ENCODE assay signal across 14 cellular contexts in the genomic region with DNA sequence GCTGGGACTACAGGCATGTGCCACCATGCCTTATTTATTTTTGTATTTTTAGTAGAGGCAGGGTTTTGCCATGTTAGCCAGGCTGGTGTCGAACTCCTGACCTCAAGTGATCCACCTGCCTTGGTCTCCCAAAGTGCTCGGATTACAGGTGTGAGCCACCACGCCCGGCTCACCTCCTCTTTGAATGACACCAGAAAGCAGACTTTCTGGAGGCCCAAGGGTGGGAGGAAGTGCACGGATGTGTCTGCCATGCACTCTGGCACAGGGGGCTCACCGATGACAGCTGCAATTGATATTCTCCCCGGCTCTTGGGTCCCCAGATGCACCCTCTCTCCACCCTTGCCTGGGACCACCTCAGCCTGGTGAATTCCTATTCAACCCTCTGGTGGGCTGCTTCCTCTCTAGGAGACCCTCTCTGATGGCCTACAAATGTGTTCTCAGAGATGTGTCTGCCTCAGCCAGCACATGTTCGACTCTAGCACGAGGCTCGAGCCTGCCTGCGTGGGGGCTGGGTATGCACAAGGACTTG.
A peak's percentile ranks its signal among the peaks of the same experiment; 100 is the strongest.
DNase-seq lines count a peak whose midpoint lies in the region; ATAC-seq and TF ChIP-seq lines count a peak whose summit lies in the region.
"Had no signal": no experiment of that assay in that cellular context is flagged by ENCODE, and none has a peak within 500 bp of the region (broad histone marks: within the 10 kb centered on the region; RNA-seq: fewer than 3 reads in every experiment).

No MANE protein-coding gene starts in this region.

- H2AFZ ChIP-seq in neural progenitor cell (replicated peaks), result no peak overlapping the region
- H2AFZ ChIP-seq: GM23338 had no signal

- no peaks in the 10 kb centered on the region for H4K20me1 ChIP-seq in neural progenitor cell (ENCODE audit: low read depth)

- no peak overlapping the region for H3K4me3 ChIP-seq in right cardiac atrium (ENCODE audit: low read length)
- H3K4me3 ChIP-seq in coronary artery, result no peak overlapping the region
- H3K4me3 ChIP-seq in neural progenitor cell, result no peak overlapping the region
- H3K4me3 ChIP-seq in spleen, result no peak overlapping the region
- H3K4me3 ChIP-seq: GM23338 had no signal

- H3K36me3 ChIP-seq in neural progenitor cell, result no peaks in the 10 kb centered on the region
- H3K36me3 ChIP-seq in spleen, result no peaks in the 10 kb centered on the region
- H3K36me3 ChIP-seq: BE2C had no signal

- no peak overlapping the region for H3K4me3 Mint-ChIP-seq in neural progenitor cell
- H3K4me3 Mint-ChIP-seq: CD8-positive, alpha-beta memory T cell; GM23338; IgD-negative memory B cell had no signal

- no peaks in the 10 kb centered on the region for H3K4me1 ChIP-seq in right cardiac atrium (ENCODE audit: control insufficient read depth, insufficient read depth, low read length)
- H3K4me1 ChIP-seq in neural progenitor cell, result peaks cover 13% of the 10 kb centered on the region
- no peaks in the 10 kb centered on the region for H3K4me1 ChIP-seq in spleen
- H3K4me1 ChIP-seq: BE2C had no signal

- no peak overlapping the region for H3K9ac ChIP-seq in neural progenitor cell

- H3K9me3 ChIP-seq in right cardiac atrium (ENCODE audit: control insufficient read depth, low read length) (no peaks in the 10 kb centered on the region), neural progenitor cell (ENCODE audit: low read depth) (no peaks in the 10 kb centered on the region), spleen (no peaks in the 10 kb centered on the region)
- H3K9me3 ChIP-seq: BE2C, Caco-2 had no signal

- DNase-seq in Right ventricle myocardium superior (peak; percentile 17), right cardiac atrium (no peak), coronary artery (ENCODE audit: low spot score) (peak; percentile 38), neural progenitor cell (ENCODE audit: low spot score) (no peak), spleen (peak; percentile 47), RWPE1 (ENCODE audit: low spot score) (no peak), GM13976 (ENCODE audit: low spot score) (no peak), islet precursor cell (no peak)
- DNase-seq: BE2C; CD8-positive, alpha-beta memory T cell; DMS53 had no signal

- H3F3A ChIP-seq in neural progenitor cell (ENCODE audit: low read depth), result no peaks in the 10 kb centered on the region

- peaks cover 19% of the 10 kb centered on the region for H3K4me1 Mint-ChIP-seq in neural progenitor cell
- H3K4me1 Mint-ChIP-seq: CD8-positive, alpha-beta memory T cell; GM23338 had no signal

- H3K36me3 Mint-ChIP-seq in neural progenitor cell, result peaks cover 1% of the 10 kb centered on the region
- H3K36me3 Mint-ChIP-seq: CD8-positive, alpha-beta memory T cell; IgD-negative memory B cell had no signal

- H3K27me3 ChIP-seq in right cardiac atrium (ENCODE audit: control insufficient read depth, insufficient read depth), result no peaks in the 10 kb centered on the region
- no peaks in the 10 kb centered on the region for H3K27me3 ChIP-seq in neural progenitor cell
- H3K27me3 ChIP-seq in spleen (replicated peaks in 1 of 7), result peaks cover 0 to 18% (median 0%) of the 10 kb centered on the region in 7 donors
- H3K27me3 ChIP-seq: BE2C had no signal

- intact Hi-C loops in Right ventricle myocardium superior (cut with DNase I) (no loop called here), right cardiac atrium (cut with DNase I) (no loop called here), spleen (cut with DNase I; ENCODE audit: low total_unique reads) (no loop called here)

- no peak for ATAC-seq in Right ventricle myocardium superior (ENCODE audit: poor library complexity)
- ATAC-seq in right cardiac atrium, result no peak
- ATAC-seq: GM23338 had no signal

- H3K79me2 ChIP-seq in neural progenitor cell (ENCODE audit: low read depth), result no peaks in the 10 kb centered on the region

- WGBS in right cardiac atrium, result 93% methylated on average over 11 of the region's 11 CpGs
- 87 to 94% (median 88%) methylated on average over 10 to 11 of the region's 11 CpGs for WGBS in spleen, 5 donors

- peaks cover 7% of the 10 kb centered on the region for H3K27me3 Mint-ChIP-seq in neural progenitor cell (ENCODE audit: insufficient read depth, low read depth)

- no peak overlapping the region for H3K27ac ChIP-seq in right cardiac atrium (ENCODE audit: low read length)
- H3K27ac ChIP-seq in coronary artery, result no peak overlapping the region
- no peak overlapping the region for H3K27ac ChIP-seq in neural progenitor cell
- no peak overlapping the region for H3K27ac ChIP-seq in spleen
- no peak overlapping the region for H3K27ac ChIP-seq in RWPE1

- CTCF ChIA-PET in RWPE1 (lab: Yijun Ruan, JAX), result interaction anchor here (0.7 to 1.6 kb wide), 2 partner anchors 16 to 172 kb away, joined by 3 read pairs; no protein-coding TSS in a partner anchor

- POLR2A ChIA-PET in RWPE1 (lab: Yijun Ruan, JAX; ENCODE audit: low non-redundant PET), result no interaction called here

- no peak for TF ChIP-seq POLR2A in spleen (IDR thresholded peaks at IDR 0.05)

- no peak overlapping the region for H3K4me2 ChIP-seq in neural progenitor cell
- H3K4me2 ChIP-seq: GM23338 had no signal

- TF ChIP-seq CTCF in coronary artery (IDR thresholded peaks at IDR 0.05) (no peak), neural progenitor cell (IDR thresholded peaks at IDR 0.05) (no peak), spleen (IDR thresholded peaks at IDR 0.05 in 8 of 11, conservative IDR thresholded peaks at IDR 0.05 in 3 of 11) (no peak), RWPE1 (conservative IDR thresholded peaks at IDR 0.05; ENCODE audit: low read depth) (no peak), GM13976 (IDR thresholded peaks at IDR 0.05; ENCODE audit: borderline replicate concordance, control extremely low read depth, extremely low read depth, insufficient read depth, missing control alignments) (no peak)

- H3K9me3 Mint-ChIP-seq in neural progenitor cell, result peaks cover 1% of the 10 kb centered on the region
- H3K9me3 Mint-ChIP-seq: CD8-positive, alpha-beta memory T cell; GM23338; IgD-negative memory B cell had no signal

- peak overlapping the region; percentile 60 for H3K27ac Mint-ChIP-seq in neural progenitor cell
- H3K27ac Mint-ChIP-seq: GM23338, IgD-negative memory B cell had no signal

- in situ Hi-C loops in GM13976 (cut with MboI; ENCODE audit: low sequenced_read_pairs, unreplicated experiment), result no loop called here

Comparison
In these comparisons a context has a peak if more than half of its experiments do, and no peak if none do; other contexts are left out.
1. DNase-seq: peak in Right ventricle myocardium superior (single experiment), coronary artery (single experiment) and spleen (single experiment); none in right cardiac atrium (0 of 3), neural progenitor cell (single experiment), RWPE1 (single experiment), GM13976 (single experiment) and islet precursor cell (single experiment).